10 cellular contexts compared by ENCODE assay signal in the genomic region with DNA sequence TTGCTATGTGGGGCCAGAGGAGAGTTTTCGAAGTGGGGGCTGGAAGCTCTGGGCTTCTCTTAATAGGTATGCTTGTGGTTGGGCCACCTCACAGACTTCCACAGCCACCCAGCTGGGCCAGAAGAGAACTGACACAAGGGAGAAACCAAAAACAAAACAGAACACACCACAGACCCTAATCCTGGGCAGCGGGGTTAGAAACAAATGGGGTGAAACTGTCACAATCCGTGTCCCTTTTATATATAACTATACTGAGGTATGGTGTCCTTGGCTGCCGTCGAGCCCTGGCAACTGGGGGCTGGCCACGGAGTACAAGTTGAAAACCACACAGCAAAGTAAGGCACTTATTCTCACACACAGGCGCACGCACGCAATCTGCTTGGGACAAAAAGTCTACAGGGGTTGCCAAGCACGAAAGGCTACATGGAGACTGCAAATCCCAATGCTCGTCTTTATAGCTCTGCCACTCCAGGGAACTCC.
DNase-seq lines count a peak whose midpoint lies in the region; ATAC-seq, FAIRE-seq and TF ChIP-seq lines count a peak whose summit lies in the region.
"Had no signal": no experiment of that assay in that cellular context is flagged by ENCODE, and none has a peak within 500 bp of the region (broad histone marks: within the 10 kb centered on the region; RNA-seq: fewer than 3 reads in every experiment).

No MANE protein-coding gene starts in this region.

- H3K9me3 ChIP-seq in astrocyte (ENCODE audit: insufficient read depth, low read depth, low read length) (no peaks in the 10 kb centered on the region), stomach smooth muscle (ENCODE audit: control insufficient read depth in 2 of 2, low read length in 2 of 2) (no peaks in the 10 kb centered on the region)
- H3K9me3 ChIP-seq: neutrophil, upper lobe of left lung had no signal

- H3K4me3 ChIP-seq in astrocyte (ENCODE audit: insufficient read depth, low read depth, low read length): no peak overlapping the region
- H3K4me3 ChIP-seq in stomach smooth muscle (ENCODE audit: low read length in 2 of 2): no peak overlapping the region
- H3K4me3 ChIP-seq: upper lobe of left lung had no signal

- no peaks in the 10 kb centered on the region for H3K27me3 Mint-ChIP-seq in astrocyte (ENCODE audit: low read depth, unreplicated experiment)

- no peak for TF ChIP-seq CTCF in astrocyte (IDR thresholded peaks at IDR 0.05; ENCODE audit: insufficient read depth, low read depth, low read length)

- no peaks in the 10 kb centered on the region for H3K9me3 Mint-ChIP-seq in astrocyte (ENCODE audit: unreplicated experiment)

- H3K27ac Mint-ChIP-seq in astrocyte (ENCODE audit: unreplicated experiment): peak overlapping the region; percentile 94

- FAIRE-seq in astrocyte (lab: Jason Lieb, UNC): no peak

- H3K4me3 Mint-ChIP-seq in astrocyte (ENCODE audit: unreplicated experiment): no peak overlapping the region

- H3K9ac ChIP-seq in astrocyte (ENCODE audit: low read length) (no peak overlapping the region), stomach smooth muscle (ENCODE audit: low read length in 2 of 2) (no peak overlapping the region)

- peaks cover 35% of the 10 kb centered on the region for H3K36me3 ChIP-seq in astrocyte (ENCODE audit: insufficient read depth, low read length)
- H3K36me3 ChIP-seq in stomach smooth muscle (ENCODE audit: control insufficient read depth in 2 of 2, insufficient read depth in 2 of 2, low read length in 2 of 2): peaks cover 9 to 10% of the 10 kb centered on the region in 2 donors

- H2AFZ ChIP-seq in astrocyte (ENCODE audit: low read depth, low read length): no peak overlapping the region

- peaks cover 31% of the 10 kb centered on the region for H3K36me3 Mint-ChIP-seq in astrocyte (ENCODE audit: low read depth, unreplicated experiment)

- DNase-seq in astrocyte (ENCODE audit: low read depth) (no peak), cortex of kidney (lab: John Stamatoyannopoulos, UW) (no peak), NCI-H1417 treated with DMSO at 0.1 percent for 48 hours (lab: John Stamatoyannopoulos, UW) (no peak)
- DNase-seq in stimulated activated naive CD4-positive, alpha-beta T cell treated with Interleukin-2 at 50 U/mL for 16 hours (lab: John Stamatoyannopoulos, UW): no peak
- no peak for DNase-seq in activated naive CD4-positive, alpha-beta T cell treated with Interleukin-2 at 50 U/mL for 16 hours
- DNase-seq: upper lobe of left lung had no signal

- H3K4me1 Mint-ChIP-seq in astrocyte (ENCODE audit: low read depth, unreplicated experiment): peaks cover 40% of the 10 kb centered on the region

- ATAC-seq in GM19324 (IDR thresholded peaks at IDR 0.05; ENCODE audit: low FRiP score, unreplicated experiment): peak; percentile 31
- ATAC-seq in HG02973 (IDR thresholded peaks at IDR 0.05; ENCODE audit: unreplicated experiment): peak; percentile 42

- no peaks in the 10 kb centered on the region for H4K20me1 ChIP-seq in astrocyte (ENCODE audit: insufficient read depth, low read length)

- peak overlapping the region; percentile 28 for H3K4me2 ChIP-seq in astrocyte (ENCODE audit: low read length)

- H3K4me1 ChIP-seq in astrocyte (ENCODE audit: insufficient read depth, low read length) (peaks cover 26% of the 10 kb centered on the region), stomach smooth muscle (ENCODE audit: control insufficient read depth, insufficient read depth, low read length) (peaks cover 34% of the 10 kb centered on the region)

- peak overlapping the region; percentile 63 for H3K27ac ChIP-seq in astrocyte (ENCODE audit: low read depth, low read length)
- peak overlapping the region; percentile 55 for H3K27ac ChIP-seq in stomach smooth muscle (ENCODE audit: low read length)
- H3K27ac ChIP-seq: neutrophil had no signal

- no peaks in the 10 kb centered on the region for H3K27me3 ChIP-seq in astrocyte (ENCODE audit: insufficient read depth, low read length)
- H3K27me3 ChIP-seq in stomach smooth muscle (ENCODE audit: control insufficient read depth in 1 of 2, insufficient read depth in 2 of 2, low read length in 2 of 2): no peaks in the 10 kb centered on the region
- H3K27me3 ChIP-seq: neutrophil, upper lobe of left lung had no signal

- no peaks in the 10 kb centered on the region for H3K79me2 ChIP-seq in astrocyte (ENCODE audit: insufficient read depth, low read length)
